ENCODE assay signal across 8 cellular contexts in genomic region chr9:12627091-12627490, GRCh38.
"Had no signal": no experiment of that assay in that cellular context is flagged by ENCODE, and none has a peak within 500 bp of the region (broad histone marks: within the 10 kb centered on the region; RNA-seq: fewer than 3 reads in every experiment).

No MANE protein-coding gene starts in this region.

- H3K4me3 ChIP-seq: GM12878 had no signal

- DNase-seq: GDM1, GF-D8 had no signal

- FAIRE-seq: G401.6, GM12878, GM12891, GM12892, GM18507, GM19239 had no signal
